Comparison of ENCODE assay signal across 22 cellular contexts in genomic region chr16:75452464-75453190, GRCh38. TPM values are rescaled to one million over a fixed set of nuclear protein-coding genes. Genes with fewer than 3 reads are reported as not detected.
DNase-seq lines count a peak whose midpoint lies in the region; ATAC-seq lines count a peak whose summit lies in the region.
"Had no signal": no experiment of that assay in that cellular context is flagged by ENCODE, and none has a peak within 500 bp of the region (broad histone marks: within the 10 kb centered on the region; RNA-seq: fewer than 3 reads in every experiment).

No MANE protein-coding gene starts in this region.

- peaks cover 0 to 5% of the 10 kb centered on the region in 2 donors for H3K36me3 Mint-ChIP-seq in activated T-cell treated with anti-CD3 and anti-CD28 coated beads, Interleukin-2, amount 50 U/mL, for 72 hours (ENCODE audit: insufficient read depth in 2 of 2)

- intact Hi-C loops in posterior vena cava (cut with DNase I), result no loop called here

- DNase-seq in activated T-cell treated with anti-CD3 and anti-CD28 coated beads, Interleukin-2, amount 50 U/mL, for 72 hours, result no peak
- no peak for DNase-seq in activated T-cell treated with anti-CD3 and anti-CD28 coated beads, Interleukin-2, amount 50 U/mL, for 1 hour
- DNase-seq in dermis microvascular lymphatic vessel endothelial cell (ENCODE audit: low read depth in 2 of 2) (peak; percentile 39 to 60), left lobe of liver (ENCODE audit: low spot score) (no peak), posterior vena cava (ENCODE audit: low spot score) (peak; percentile 67), T1000 (lab: John Stamatoyannopoulos, UW) (no peak), NOMO-1 treated with dmso at 0.1 percent for 144 hours (lab: John Stamatoyannopoulos, UW; ENCODE audit: unreplicated experiment) (no peak), HPDE6-E6E7 (ENCODE audit: extremely low spot score) (no peak)
- DNase-seq: activated CD4-positive, alpha-beta T cell treated with anti-CD3 and anti-CD28 coated beads, Interleukin-2, amount 10 ng/mL, durations not matched to agents 24 days and 14 days; activated naive CD8-positive, alpha-beta T cell treated with anti-CD3 and anti-CD28 coated beads, Interleukin-2, amount 10 ng/mL, durations not matched to agents 7 days and 5 days; DMS53; GDM1; glutamatergic neuron; NCI-H187 treated with DMSO at 0.1 percent for 48 hours; NCI-H2227 treated with DMSO at 0.1 percent for 48 hours; NCI-H748 treated with DMSO at 0.1 percent for 48 hours; spleen; stomach; transverse colon had no signal

- H3K27ac Mint-ChIP-seq in activated T-cell treated with anti-CD3 and anti-CD28 coated beads, Interleukin-2, amount 50 U/mL, for 72 hours, result peak overlapping the region; percentile 28
- H3K27ac Mint-ChIP-seq: activated CD4-positive, alpha-beta T cell treated with anti-CD3 and anti-CD28 coated beads, Interleukin-2, amount 10 ng/mL, durations not matched to agents 24 days and 14 days; activated naive CD8-positive, alpha-beta T cell treated with anti-CD3 and anti-CD28 coated beads, Interleukin-2, amount 10 ng/mL, durations not matched to agents 7 days and 5 days; activated T-helper 17 cell treated with anti-CD3 and anti-CD28 coated beads, Interleukin-2, amount 50 U/mL, for 72 hours had no signal

- peaks cover 14% of the 10 kb centered on the region for H3K4me1 Mint-ChIP-seq in activated T-cell treated with anti-CD3 and anti-CD28 coated beads, Interleukin-2, amount 50 U/mL, for 72 hours (ENCODE audit: low read depth)

- no peaks in the 10 kb centered on the region for H3K27me3 Mint-ChIP-seq in activated T-cell treated with anti-CD3 and anti-CD28 coated beads, Interleukin-2, amount 50 U/mL, for 72 hours (ENCODE audit: low read depth)
- H3K27me3 Mint-ChIP-seq: activated CD4-positive, alpha-beta T cell treated with anti-CD3 and anti-CD28 coated beads, Interleukin-2, amount 10 ng/mL, durations not matched to agents 24 days and 14 days; activated naive CD8-positive, alpha-beta T cell treated with anti-CD3 and anti-CD28 coated beads, Interleukin-2, amount 10 ng/mL, durations not matched to agents 7 days and 5 days; activated T-helper 17 cell treated with anti-CD3 and anti-CD28 coated beads, Interleukin-2, amount 50 U/mL, for 72 hours had no signal

- no peak for ATAC-seq in activated T-cell treated with anti-CD3 and anti-CD28 coated beads, Interleukin-2, amount 50 U/mL, for 72 hours (replicated peaks in 1 of 2)
- peak; percentile 92 for ATAC-seq in left lobe of liver
- ATAC-seq: activated T-helper 17 cell treated with anti-CD3 and anti-CD28 coated beads, Interleukin-2, amount 50 U/mL, for 72 hours had no signal

- H3K4me3 Mint-ChIP-seq in activated T-cell treated with anti-CD3 and anti-CD28 coated beads, Interleukin-2, amount 50 U/mL, for 72 hours, result no peak overlapping the region
- H3K4me3 Mint-ChIP-seq: activated CD4-positive, alpha-beta T cell treated with anti-CD3 and anti-CD28 coated beads, Interleukin-2, amount 10 ng/mL, durations not matched to agents 24 days and 14 days; activated naive CD8-positive, alpha-beta T cell treated with anti-CD3 and anti-CD28 coated beads, Interleukin-2, amount 10 ng/mL, durations not matched to agents 7 days and 5 days; activated T-helper 17 cell treated with anti-CD3 and anti-CD28 coated beads, Interleukin-2, amount 50 U/mL, for 72 hours had no signal

- H3K9me3 Mint-ChIP-seq in activated T-cell treated with anti-CD3 and anti-CD28 coated beads, Interleukin-2, amount 50 U/mL, for 72 hours, result no peaks in the 10 kb centered on the region
- H3K9me3 Mint-ChIP-seq: activated CD4-positive, alpha-beta T cell treated with anti-CD3 and anti-CD28 coated beads, Interleukin-2, amount 10 ng/mL, durations not matched to agents 24 days and 14 days; activated naive CD8-positive, alpha-beta T cell treated with anti-CD3 and anti-CD28 coated beads, Interleukin-2, amount 10 ng/mL, durations not matched to agents 7 days and 5 days; activated T-helper 17 cell treated with anti-CD3 and anti-CD28 coated beads, Interleukin-2, amount 50 U/mL, for 72 hours had no signal

RNA-seq across cellular contexts. Expression of gene TMEM170A, which starts 11.9 kb away (rescaled TPM):
- total RNA-seq in activated T-cell treated with anti-CD3 and anti-CD28 coated beads, Interleukin-2, amount 50 U/mL, for 72 hours, result 10 to 100 TPM; 34.8 to 34.9 TPM
- total RNA-seq in dermis microvascular lymphatic vessel endothelial cell (30.3 and 37.6 TPM in 2 replicates), left lobe of liver (10.5 TPM), posterior vena cava (10 to 100 TPM; 14.3 to 16.9 TPM)

RNA-seq across cellular contexts. Expression of gene CFDP1, which starts 19.3 kb away (rescaled TPM):
- total RNA-seq in activated T-cell treated with anti-CD3 and anti-CD28 coated beads, Interleukin-2, amount 50 U/mL, for 72 hours, result 10 to 100 TPM; 25.7 to 32.1 TPM
- total RNA-seq in dermis microvascular lymphatic vessel endothelial cell (36.0 and 52.4 TPM in 2 replicates), left lobe of liver (27.7 TPM), posterior vena cava (10 to 100 TPM; 45.3 to 54.4 TPM)

RNA-seq across cellular contexts. Expression of gene CHST6, which starts 42.6 kb away (rescaled TPM):
- under 1 TPM; 0.07 TPM for total RNA-seq in activated T-cell treated with anti-CD3 and anti-CD28 coated beads, Interleukin-2, amount 50 U/mL, for 72 hours
- total RNA-seq in dermis microvascular lymphatic vessel endothelial cell, result 0.64 and 1.0 TPM in 2 replicates
- 0.15 TPM for total RNA-seq in left lobe of liver
- 1 to 10 TPM in 1 of 2 donors, under 1 TPM in 1; 0.86 to 1.6 TPM for total RNA-seq in posterior vena cava
- total RNA-seq: A172; activated CD4-positive, alpha-beta T cell treated with anti-CD3 and anti-CD28 coated beads, Interleukin-2, amount 10 ng/mL, durations not matched to agents 24 days and 14 days; activated T-helper 17 cell treated with anti-CD3 and anti-CD28 coated beads, Interleukin-2, amount 50 U/mL, for 72 hours; HT1080 had no signal

Comparison
In these comparisons a context has a peak if more than half of its experiments do, and no peak if none do; other contexts are left out.
1. DNase-seq: peak in dermis microvascular lymphatic vessel endothelial cell (2 of 2) and posterior vena cava (single experiment); none in activated T-cell treated with anti-CD3 and anti-CD28 coated beads, Interleukin-2, amount 50 U/mL, for 72 hours (0 of 2), activated T-cell treated with anti-CD3 and anti-CD28 coated beads, Interleukin-2, amount 50 U/mL, for 1 hour (single experiment), left lobe of liver (single experiment), T1000 (single experiment), NOMO-1 treated with dmso at 0.1 percent for 144 hours (single experiment) and HPDE6-E6E7 (single experiment).